ENCODE assay signal across 8 cellular contexts in genomic region chr16:58464047-58464915, GRCh38. TPM values are rescaled to one million over a fixed set of nuclear protein-coding genes. Genes with fewer than 3 reads are reported as not detected.
DNase-seq lines count a peak whose midpoint lies in the region; ATAC-seq and TF ChIP-seq lines count a peak whose summit lies in the region.

No MANE protein-coding gene starts in this region.

- no peak overlapping the region for H4K91ac ChIP-seq in trophoblast cell (ENCODE audit: low read depth, low read length)

- no peak overlapping the region for H4K8ac ChIP-seq in trophoblast cell (ENCODE audit: low read depth, low read length)

- POLR2A ChIA-PET in Panc1 (lab: Charles Lee) = no interaction called here

- no peak overlapping the region for H3K18ac ChIP-seq in trophoblast cell (ENCODE audit: low read length)

- no peaks in the 10 kb centered on the region for H3K79me1 ChIP-seq in trophoblast cell (ENCODE audit: low read length)

- peak overlapping the region; percentile 39 to 47 for H3K4me3 ChIP-seq in Panc1 (ENCODE audit: low read depth in 2 of 2, low read length in 2 of 2)
- peak overlapping the region; percentile 28 for H3K4me3 ChIP-seq in fibroblast of pulmonary artery (replicated peaks; ENCODE audit: low read depth, low read length)
- peak overlapping the region; percentile 37 for H3K4me3 ChIP-seq in trophoblast cell (ENCODE audit: low read depth, low read length)

- no peak overlapping the region for H3K14ac ChIP-seq in trophoblast cell (ENCODE audit: low read length)

- H2BK120ac ChIP-seq in trophoblast cell (ENCODE audit: insufficient read depth, low read length, poor library complexity) = no peak overlapping the region

- no peak overlapping the region for H3K9ac ChIP-seq in trophoblast cell (ENCODE audit: low read length)

- DNase-seq in GM13977 (ENCODE audit: low spot score) = peak; percentile 53
- no peak for DNase-seq in Panc1 (ENCODE audit: low read depth, low spot score)
- no peak for DNase-seq in fibroblast of pulmonary artery (ENCODE audit: low read depth)
- peak in 1 of 2 donors; percentile 31 for DNase-seq in trophoblast cell
- DNase-seq in NCI-H187 treated with DMSO at 0.1 percent for 48 hours (lab: John Stamatoyannopoulos, UW) = no peak

- H3K79me2 ChIP-seq in trophoblast cell (ENCODE audit: control insufficient read depth, insufficient read depth, low read length, poor library complexity) = no peaks in the 10 kb centered on the region

- no peak overlapping the region for H2AK5ac ChIP-seq in trophoblast cell (ENCODE audit: low read length)

- no peak overlapping the region for H2BK5ac ChIP-seq in trophoblast cell (ENCODE audit: low read depth, low read length, poor library complexity)

- H3K4ac ChIP-seq in trophoblast cell (ENCODE audit: low read depth, low read length) = no peak overlapping the region

- intact Hi-C loops in Panc1 (cut with micrococcal nuclease; ENCODE audit: unreplicated experiment) = no loop called here

- no peak overlapping the region for H2AFZ ChIP-seq in trophoblast cell (ENCODE audit: insufficient read depth, low read length, poor library complexity)

- no peak overlapping the region for H3K23ac ChIP-seq in trophoblast cell (ENCODE audit: low read length)

- no peaks in the 10 kb centered on the region for H3K9me3 ChIP-seq in Panc1 (ENCODE audit: control insufficient read depth, insufficient read depth, low read depth, low read length)
- no peaks in the 10 kb centered on the region for H3K9me3 ChIP-seq in trophoblast cell (ENCODE audit: insufficient read depth, low read depth, low read length)

- H3K27me3 ChIP-seq in Panc1 (ENCODE audit: control insufficient read depth, insufficient read depth, low read length) (no peaks in the 10 kb centered on the region), trophoblast cell (ENCODE audit: insufficient read depth, low read length) (peaks cover 47% of the 10 kb centered on the region)

- no peak overlapping the region for H2BK12ac ChIP-seq in trophoblast cell (ENCODE audit: low read length)

- peak overlapping the region; percentile 90 for H3K4me2 ChIP-seq in trophoblast cell (ENCODE audit: low read length)

- no peaks in the 10 kb centered on the region for H3K36me3 ChIP-seq in Panc1 (ENCODE audit: control insufficient read depth, insufficient read depth, low read length)
- H3K36me3 ChIP-seq in trophoblast cell (ENCODE audit: control insufficient read depth in 1 of 2, insufficient read depth in 2 of 2, low read length in 2 of 2) = no peaks in the 10 kb centered on the region

- no peak for TF ChIP-seq CTCF in GM13977 (IDR thresholded peaks at IDR 0.05; ENCODE audit: extremely low read depth, insufficient read depth, missing control alignments)
- TF ChIP-seq CTCF in Panc1 (IDR thresholded peaks at IDR 0.05) = no peak
- TF ChIP-seq CTCF in fibroblast of pulmonary artery (IDR thresholded peaks at IDR 0.05; ENCODE audit: low read length, missing control alignments) = no peak

- ATAC-seq in Panc1 (peak; percentile 68), HG03175 (IDR thresholded peaks at IDR 0.05; ENCODE audit: unreplicated experiment) (no peak), HG02588 (IDR thresholded peaks at IDR 0.05; ENCODE audit: unreplicated experiment) (no peak), HG03139 (IDR thresholded peaks at IDR 0.05; ENCODE audit: unreplicated experiment) (no peak)

- no CpG with 5 or more reads among the region's 86 CpGs for WGBS in trophoblast cell (ENCODE audit: extremely low coverage, insufficient coverage, insufficient read length)

- CTCF ChIA-PET in Panc1 (lab: Charles Lee) = no interaction called here

- H3K4me1 ChIP-seq in Panc1 (ENCODE audit: control insufficient read depth, insufficient read depth, low read length) (peaks cover 4% of the 10 kb centered on the region), trophoblast cell (ENCODE audit: control insufficient read depth in 1 of 2, insufficient read depth in 2 of 2, low read length in 2 of 2) (no peaks in the 10 kb centered on the region)

- H4K12ac ChIP-seq in trophoblast cell (ENCODE audit: low read depth, low read length) = no peak overlapping the region

- H3K27ac ChIP-seq in Panc1 (ENCODE audit: low read length) = no peak overlapping the region
- no peak overlapping the region for H3K27ac ChIP-seq in trophoblast cell (ENCODE audit: low read depth, low read length)

- no TSS peak for BruUV-seq in Panc1 (replicated peaks; lab: Mats Ljungman, UMichigan)

- in situ Hi-C loops in GM13977 (cut with MboI; ENCODE audit: low pct_unique_long_range_greater_than_20kb, low sequenced_read_pairs, unreplicated experiment) (no loop called here), Panc1 (cut with HindIII; ENCODE audit: low pct_unique_long_range_greater_than_20kb, low sequenced_read_pairs) (no loop called here)

RNA-seq across cellular contexts. Expression of gene NDRG4, which starts 35.7 kb away (rescaled TPM):
- 5.1 TPM for total RNA-seq in Panc1 (2021; ENCODE audit: unreplicated experiment)
- 5.2 TPM for polyA plus RNA-seq in Panc1 (2012; ENCODE audit: insufficient read length)
- polyA plus RNA-seq in trophoblast cell (2013) = 7.0 and 7.3 TPM in 2 replicates

RNA-seq across cellular contexts. Expression of gene SETD6, which starts 51.0 kb away (rescaled TPM):
- total RNA-seq in Panc1 (2021; ENCODE audit: unreplicated experiment) = 28.3 TPM
- polyA plus RNA-seq in Panc1 (2012; ENCODE audit: insufficient read length) = 21.2 TPM
- polyA plus RNA-seq in trophoblast cell (2013) = 8.3 and 8.4 TPM in 2 replicates
